8 cellular contexts compared by ENCODE assay signal in the genomic region with DNA sequence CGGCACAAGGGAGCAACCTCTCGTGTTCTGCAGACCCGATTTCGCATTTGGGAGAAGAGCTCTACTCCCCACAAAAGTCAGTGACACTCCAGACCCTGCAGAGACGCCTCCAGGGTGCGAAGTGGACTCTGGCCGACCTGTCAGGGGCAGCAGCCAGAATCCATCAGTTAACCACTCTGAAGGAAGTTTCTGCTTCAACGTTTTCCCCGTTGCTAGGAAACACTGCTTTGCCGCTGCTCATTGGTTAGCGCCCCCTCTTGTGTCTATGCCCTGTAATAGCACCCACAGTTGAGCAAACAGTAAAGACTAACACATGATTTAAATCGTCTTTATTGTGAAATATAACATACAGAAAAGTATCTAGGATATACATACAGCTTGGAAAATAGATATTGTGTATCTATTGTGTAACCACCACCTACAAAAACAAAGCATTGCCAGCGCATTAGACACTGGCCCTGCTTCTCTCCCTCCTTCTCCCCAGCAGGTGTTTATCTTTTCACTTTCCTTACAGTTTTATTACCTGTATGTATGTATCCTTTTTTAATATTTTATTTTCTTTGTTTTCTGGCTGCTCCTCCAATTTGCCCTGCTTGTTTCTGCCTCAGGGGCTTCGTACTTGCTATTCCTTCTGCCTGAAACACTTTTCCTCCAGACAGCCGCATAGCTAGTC. TPM values are rescaled to one million over a fixed set of nuclear protein-coding genes. Genes with fewer than 3 reads are reported as not detected.
A peak's percentile ranks its signal among the peaks of the same experiment; 100 is the strongest.
DNase-seq lines count a peak whose midpoint lies in the region; ATAC-seq, FAIRE-seq and TF ChIP-seq lines count a peak whose summit lies in the region.

No MANE protein-coding gene starts in this region.

- H3K36me3 ChIP-seq in bronchial epithelial cell (ENCODE audit: control insufficient read depth, insufficient read depth, low read length) (no peaks in the 10 kb centered on the region), kidney (ENCODE audit: control insufficient read depth in 1 of 2, insufficient read depth in 2 of 2, low read length in 2 of 2) (no peaks in the 10 kb centered on the region)

- FAIRE-seq in A204.1 (lab: Jason Lieb, UNC) (peak; percentile 80), bronchial epithelial cell (lab: Jason Lieb, UNC) (no peak), kidney (lab: Jason Lieb, UNC) (peak; percentile 29)

- peak overlapping the region in 1 of 2 donors; percentile 31 for H3K9ac ChIP-seq in kidney (ENCODE audit: low read length in 2 of 2)

- peak; percentile 78 for ATAC-seq in GM18502 (IDR thresholded peaks at IDR 0.05; ENCODE audit: poor library complexity, unreplicated experiment)
- ATAC-seq in HG03097 (IDR thresholded peaks at IDR 0.05; ENCODE audit: low FRiP score, unreplicated experiment), result peak; percentile 82

- DNase-seq in NCI-H2171 treated with DMSO at 0.1 percent for 48 hours (lab: John Stamatoyannopoulos, UW) (peak; percentile 57), bronchial epithelial cell (ENCODE audit: low read depth) (peak; percentile 84), kidney (peak; percentile 79)
- peak; percentile 30 to 61 for DNase-seq in stimulated activated CD4-positive, alpha-beta T cell treated with anti-CD3 and anti-CD28 coated beads, Interleukin-1b, Interleukin-23, amount 100 ng/mL, for 4 hours (ENCODE audit: low read depth in 2 of 2)

- H3K4me1 ChIP-seq in kidney (ENCODE audit: control insufficient read depth in 1 of 2, insufficient read depth in 1 of 2, low read depth in 1 of 2, low read length in 2 of 2), result peaks cover 0 to 5% of the 10 kb centered on the region in 2 donors

- no peak overlapping the region for H3K27ac ChIP-seq in kidney (ENCODE audit: low read depth in 2 of 2, low read length in 2 of 2)

- TF ChIP-seq CTCF in WI38 (IDR thresholded peaks at IDR 0.05; ENCODE audit: low read depth, low read length) (peak; percentile 85), bronchial epithelial cell (IDR thresholded peaks at IDR 0.05; ENCODE audit: insufficient read depth, low read length, severe bottlenecking) (peak; percentile 80), kidney (IDR thresholded peaks at IDR 0.05; ENCODE audit: borderline replicate concordance, extremely low read depth, insufficient read depth) (peak; percentile 96)

- intact Hi-C loops in kidney (cut with DNase I), result no loop called here

- no peaks in the 10 kb centered on the region for H3K9me3 ChIP-seq in kidney (ENCODE audit: control insufficient read depth in 1 of 2, low read length in 2 of 2)

- no peaks in the 10 kb centered on the region for H3K27me3 ChIP-seq in bronchial epithelial cell (ENCODE audit: control insufficient read depth, insufficient read depth, low read length)

- H3K4me3 ChIP-seq in WI38 (ENCODE audit: low read depth, low read length), result peak overlapping the region; percentile 44
- H3K4me3 ChIP-seq in bronchial epithelial cell (ENCODE audit: low read depth, low read length), result no peak overlapping the region
- H3K4me3 ChIP-seq in kidney (ENCODE audit: low read length in 2 of 2), result peak overlapping the region; percentile 2 to 11

RNA-seq across cellular contexts. Expression of gene TMEM40, which starts 38.9 kb away (rescaled TPM):
- total RNA-seq in bronchial epithelial cell (19.0 and 43.8 TPM in 2 replicates), kidney (not detected)
- polyA plus RNA-seq in kidney (ENCODE audit: insufficient read depth, low read depth, low replicate concordance), result 0.52 TPM

RNA-seq across cellular contexts. Expression of gene RAF1, which starts 56.2 kb away (rescaled TPM):
- total RNA-seq in bronchial epithelial cell (83.5 and 95.2 TPM in 2 replicates), kidney (79.6 TPM)
- 53.0 TPM for polyA plus RNA-seq in kidney (ENCODE audit: insufficient read depth, low read depth, low replicate concordance)

Comparison
In these comparisons a context has a peak if more than half of its experiments do, and no peak if none do; other contexts are left out.
1. RNA of gene TMEM40, which starts 38.9 kb away (total RNA-seq): 19.0 to 43.8 TPM in bronchial epithelial cell; not detected in kidney (single experiment); every median in the first group is over 10 times any median in the second.
2. Peak in every context shown above with its lines, with median percentiles within 50 percentile points of each other: DNase-seq and CTCF ChIP-seq.